Comparison of ENCODE assay signal across 24 cellular contexts in genomic region chr7:155993420-155994252, GRCh38.
A peak's percentile ranks its signal among the peaks of the same experiment; 100 is the strongest.
DNase-seq lines count a peak whose midpoint lies in the region; ATAC-seq and TF ChIP-seq lines count a peak whose summit lies in the region.
"Had no signal": no experiment of that assay in that cellular context is flagged by ENCODE, and none has a peak within 500 bp of the region (broad histone marks: within the 10 kb centered on the region; RNA-seq: fewer than 3 reads in every experiment).

No MANE protein-coding gene starts in this region.

- CTCF ChIA-PET in activated CD8-positive, alpha-beta T cell treated with anti-CD3 and anti-CD28 coated beads, Interleukin-2, amount 10 ng/mL, durations not matched to agents 7 days and 5 days (lab: Charles Lee) = no interaction called here
- CTCF ChIA-PET in activated CD8-positive, alpha-beta T cell treated with anti-CD3 and anti-CD28 coated beads for 36 hours (lab: Charles Lee) = no interaction called here

- no peaks in the 10 kb centered on the region for H3K4me1 ChIP-seq in upper lobe of right lung
- H3K4me1 ChIP-seq: A549, body of pancreas had no signal

- intact Hi-C loops in activated CD8-positive, alpha-beta T cell treated with anti-CD3 and anti-CD28 coated beads for 36 hours (cut with micrococcal nuclease) = no loop called here
- intact Hi-C loops in upper lobe of right lung (cut with DNase I) = no loop called here

- H3K27me3 ChIP-seq in upper lobe of right lung = no peaks in the 10 kb centered on the region
- H3K27me3 ChIP-seq: body of pancreas had no signal

- H3K4me1 Mint-ChIP-seq in activated CD8-positive, alpha-beta T cell treated with anti-CD3 and anti-CD28 coated beads, Interleukin-2, amount 10 ng/mL, durations not matched to agents 7 days and 5 days (ENCODE audit: low read depth) = peaks cover 66% of the 10 kb centered on the region
- H3K4me1 Mint-ChIP-seq in activated CD8-positive, alpha-beta T cell treated with anti-CD3 and anti-CD28 coated beads for 36 hours (ENCODE audit: low read depth) = peaks cover 58% of the 10 kb centered on the region

- no peaks in the 10 kb centered on the region for H3K9me3 Mint-ChIP-seq in activated CD8-positive, alpha-beta T cell treated with anti-CD3 and anti-CD28 coated beads, Interleukin-2, amount 10 ng/mL, durations not matched to agents 7 days and 5 days (ENCODE audit: insufficient read depth)
- H3K9me3 Mint-ChIP-seq in activated CD8-positive, alpha-beta T cell treated with anti-CD3 and anti-CD28 coated beads for 36 hours = peaks cover 2% of the 10 kb centered on the region
- H3K9me3 Mint-ChIP-seq: CD8-positive, alpha-beta T cell had no signal

- peaks cover 8% of the 10 kb centered on the region for H3K27me3 Mint-ChIP-seq in activated CD8-positive, alpha-beta T cell treated with anti-CD3 and anti-CD28 coated beads, Interleukin-2, amount 10 ng/mL, durations not matched to agents 7 days and 5 days (ENCODE audit: low read depth)
- H3K27me3 Mint-ChIP-seq in activated CD8-positive, alpha-beta T cell treated with anti-CD3 and anti-CD28 coated beads for 36 hours = peaks cover 4% of the 10 kb centered on the region

- H3K36me3 ChIP-seq in upper lobe of right lung = no peaks in the 10 kb centered on the region
- H3K36me3 ChIP-seq: transverse colon had no signal

- peak; percentile 15 for DNase-seq in activated CD8-positive, alpha-beta T cell treated with anti-CD3 and anti-CD28 coated beads, Interleukin-2, amount 10 ng/mL, durations not matched to agents 7 days and 5 days
- no peak for DNase-seq in activated CD8-positive, alpha-beta T cell treated with anti-CD3 and anti-CD28 coated beads for 36 hours
- peak; percentile 49 for DNase-seq in activated CD8-positive, alpha-beta memory T cell treated with anti-CD3 and anti-CD28 coated beads, Interleukin-2, amount 50 U/mL, for 48 hours
- DNase-seq in mesenteric fat pad (ENCODE audit: low spot score) (peak; percentile 83), upper lobe of right lung (peak; percentile 45), ecto neural progenitor cell (ENCODE audit: low spot score) (no peak), D341Med (ENCODE audit: low spot score) (no peak), GDM1 (lab: John Stamatoyannopoulos, UW) (no peak)
- DNase-seq: activated CD4-positive, CD25-positive, alpha-beta regulatory T cell treated with anti-CD3 and anti-CD28 coated beads, Interleukin-2, amount 50 U/mL, for 72 hours; activated T-cell treated with anti-CD3 and anti-CD28 coated beads, Interleukin-2, amount 50 U/mL, for 72 hours; body of pancreas; cerebellar nuclear complex; DMS 273 treated with DMSO at 0.1 percent for 48 hours; EL; hippocampal formation; left cardiac atrium; NCI-H1694; stimulated activated CD4-positive, alpha-beta T cell treated with anti-CD3 and anti-CD28 coated beads, Interleukin-12 subunit alpha, Interleukin-12 subunit beta, amount 100 ng/mL, for 4 hours; stimulated activated CD4-positive, alpha-beta T cell treated with anti-CD3 and anti-CD28 coated beads, Interleukin-4, amount 100 ng/mL, for 1 hour; transverse colon had no signal

- H3K27ac Mint-ChIP-seq in activated CD8-positive, alpha-beta T cell treated with anti-CD3 and anti-CD28 coated beads, Interleukin-2, amount 10 ng/mL, durations not matched to agents 7 days and 5 days = peak overlapping the region; percentile 86
- H3K27ac Mint-ChIP-seq in activated CD8-positive, alpha-beta T cell treated with anti-CD3 and anti-CD28 coated beads for 36 hours = no peak overlapping the region
- H3K27ac Mint-ChIP-seq: activated T-cell treated with anti-CD3 and anti-CD28 coated beads, Interleukin-2, amount 50 U/mL, for 72 hours; CD8-positive, alpha-beta T cell; T-helper 2 cell treated with Interferon-gamma antibody and Interleukin-4, amounts not matched to agents 5 μg/mL and 100 μg/mL, for 36 hours had no signal

- POLR2A ChIA-PET in activated CD8-positive, alpha-beta T cell treated with anti-CD3 and anti-CD28 coated beads, Interleukin-2, amount 10 ng/mL, durations not matched to agents 7 days and 5 days (lab: Charles Lee) = no interaction called here
- POLR2A ChIA-PET in activated CD8-positive, alpha-beta T cell treated with anti-CD3 and anti-CD28 coated beads for 36 hours (lab: Charles Lee) = no interaction called here

- no peak for ATAC-seq in activated CD8-positive, alpha-beta T cell treated with anti-CD3 and anti-CD28 coated beads, Interleukin-2, amount 10 ng/mL, durations not matched to agents 7 days and 5 days
- no peak for ATAC-seq in activated CD8-positive, alpha-beta T cell treated with anti-CD3 and anti-CD28 coated beads for 36 hours
- peak; percentile 6 for ATAC-seq in upper lobe of right lung
- ATAC-seq: A549; body of pancreas; CD8-positive, alpha-beta T cell; left cardiac atrium; sciatic nerve had no signal

- H3K9me3 ChIP-seq in upper lobe of right lung = no peaks in the 10 kb centered on the region
- H3K9me3 ChIP-seq: A549, body of pancreas, transverse colon had no signal

- H3K4me3 Mint-ChIP-seq in activated CD8-positive, alpha-beta T cell treated with anti-CD3 and anti-CD28 coated beads, Interleukin-2, amount 10 ng/mL, durations not matched to agents 7 days and 5 days = no peak overlapping the region
- no peak overlapping the region for H3K4me3 Mint-ChIP-seq in activated CD8-positive, alpha-beta T cell treated with anti-CD3 and anti-CD28 coated beads for 36 hours
- H3K4me3 Mint-ChIP-seq: activated T-cell treated with anti-CD3 and anti-CD28 coated beads, Interleukin-2, amount 50 U/mL, for 72 hours; T-helper 2 cell treated with Interferon-gamma antibody and Interleukin-4, amounts not matched to agents 5 μg/mL and 100 μg/mL, for 36 hours had no signal

- no peak for TF ChIP-seq CTCF in activated CD8-positive, alpha-beta T cell treated with anti-CD3 and anti-CD28 coated beads for 36 hours (IDR thresholded peaks at IDR 0.05)
- TF ChIP-seq CTCF in upper lobe of right lung (IDR thresholded peaks at IDR 0.05) = no peak

- H3K27ac ChIP-seq in upper lobe of right lung = no peak overlapping the region
- H3K27ac ChIP-seq: body of pancreas, transverse colon had no signal

- H3K36me3 Mint-ChIP-seq in activated CD8-positive, alpha-beta T cell treated with anti-CD3 and anti-CD28 coated beads, Interleukin-2, amount 10 ng/mL, durations not matched to agents 7 days and 5 days (ENCODE audit: low read depth) = no peaks in the 10 kb centered on the region
- H3K36me3 Mint-ChIP-seq in activated CD8-positive, alpha-beta T cell treated with anti-CD3 and anti-CD28 coated beads for 36 hours (ENCODE audit: low read depth) = no peaks in the 10 kb centered on the region
- H3K36me3 Mint-ChIP-seq: CD8-positive, alpha-beta T cell had no signal

- H3K4me3 ChIP-seq in upper lobe of right lung = no peak overlapping the region
- H3K4me3 ChIP-seq: A549, body of pancreas, transverse colon had no signal

Comparison
In these comparisons a context has a peak if more than half of its experiments do, and no peak if none do; other contexts are left out.
1. DNase-seq: peak in activated CD8-positive, alpha-beta T cell treated with anti-CD3 and anti-CD28 coated beads, Interleukin-2, amount 10 ng/mL, durations not matched to agents 7 days and 5 days (single experiment), activated CD8-positive, alpha-beta memory T cell treated with anti-CD3 and anti-CD28 coated beads, Interleukin-2, amount 50 U/mL, for 48 hours (single experiment), mesenteric fat pad (single experiment) and upper lobe of right lung (single experiment); none in activated CD8-positive, alpha-beta T cell treated with anti-CD3 and anti-CD28 coated beads for 36 hours (single experiment), ecto neural progenitor cell (single experiment), D341Med (single experiment) and GDM1 (single experiment).